33 cellular contexts compared by ENCODE assay signal in the genomic region with DNA sequence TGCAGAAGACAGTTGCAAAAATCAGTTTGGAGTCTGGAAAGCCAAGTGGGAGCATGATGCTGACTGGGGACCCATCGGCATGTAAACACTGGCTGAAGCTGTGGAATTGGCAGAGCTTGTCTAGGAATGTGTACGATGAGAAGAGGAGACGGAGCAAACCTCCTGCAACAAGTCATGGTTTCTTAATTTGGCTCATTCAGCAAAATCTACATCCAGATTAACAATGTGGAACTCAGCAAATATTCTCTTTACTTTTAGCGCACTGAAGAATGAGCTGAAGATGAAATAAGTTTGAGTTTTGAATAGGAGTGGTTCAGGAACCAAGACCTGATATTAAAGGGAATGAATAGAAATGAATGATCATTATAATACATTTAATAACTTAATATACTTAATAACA. TPM values are rescaled to one million over a fixed set of nuclear protein-coding genes. Genes with fewer than 3 reads are reported as not detected.
"Had no signal": no experiment of that assay in that cellular context is flagged by ENCODE, and none has a peak within 500 bp of the region (broad histone marks: within the 10 kb centered on the region; RNA-seq: fewer than 3 reads in every experiment).

No MANE protein-coding gene starts in this region.

- H3K9me3 ChIP-seq: ascending aorta had no signal

- H3K4me3 ChIP-seq: ascending aorta, cardiac muscle cell had no signal

- FAIRE-seq: bronchial epithelial cell, TTC549 had no signal

- H3K27ac ChIP-seq: ascending aorta, cardiac muscle cell, VCaP had no signal

- H3K36me3 ChIP-seq: ascending aorta, cardiac muscle cell had no signal

- H3K4me1 ChIP-seq: ascending aorta had no signal

- DNase-seq: activated B cell treated with CpG ODN at 0.5 μM for 24 hours; activated CD4-positive, alpha-beta memory T cell treated with anti-CD3 and anti-CD28 coated beads, Interleukin-2, amount 10 ng/mL, durations not matched to agents 7 days and 5 days; activated CD4-positive, alpha-beta T cell treated with anti-CD3 and anti-CD28 coated beads for 1 hour; activated CD4-positive, alpha-beta T cell treated with anti-CD3 and anti-CD28 coated beads for 36 hours; activated CD4-positive, alpha-beta T cell treated with anti-CD3 and anti-CD28 coated beads for 48 hours; activated CD4-positive, alpha-beta T cell treated with anti-CD3 and anti-CD28 coated beads, Interleukin-2, amount 10 ng/mL, durations not matched to agents 7 days and 5 days; activated CD4-positive, alpha-beta T cell treated with anti-CD3 and anti-CD28 coated beads, Interleukin-2, amount 50 U/mL, for 48 hours; activated CD8-positive, alpha-beta memory T cell treated with anti-CD3 and anti-CD28 coated beads for 24 hours; activated CD8-positive, alpha-beta memory T cell treated with anti-CD3 and anti-CD28 coated beads, Interleukin-2, amount 10 ng/mL, durations not matched to agents 7 days and 5 days; activated CD8-positive, alpha-beta memory T cell treated with anti-CD3 and anti-CD28 coated beads, Interleukin-2, amount 50 U/mL, for 48 hours; activated CD8-positive, alpha-beta T cell treated with anti-CD3 and anti-CD28 coated beads, Interleukin-2, amount 10 ng/mL, durations not matched to agents 7 days and 5 days; activated effector memory CD4-positive, alpha-beta T cell treated with Interleukin-2 at 50 U/mL for 16 hours; activated gamma-delta T cell; activated naive CD4-positive, alpha-beta T cell treated with anti-CD3 and anti-CD28 coated beads, Interleukin-2, amount 10 ng/mL, durations not matched to agents 7 days and 5 days; activated naive CD4-positive, alpha-beta T cell treated with Interleukin-2 at 50 U/mL for 16 hours; activated naive CD8-positive, alpha-beta T cell treated with anti-CD3 and anti-CD28 coated beads, Interleukin-2, amount 10 ng/mL, durations not matched to agents 7 days and 5 days; activated naive CD8-positive, alpha-beta T cell treated with anti-CD3 and anti-CD28 coated beads, Interleukin-2, amount 50 U/mL, for 24 hours; activated T-cell treated with anti-CD3 and anti-CD28 coated beads, Interleukin-2, amount 50 U/mL, for 24 hours; activated T-cell treated with anti-CD3 and anti-CD28 coated beads, Interleukin-2, amount 50 U/mL, for 48 hours; amygdala; anterior cingulate cortex; caudate nucleus; cerebellar nuclear complex; T-helper 1 cell; T-helper 2 cell; T-helper 9 cell had no signal

- ATAC-seq: activated CD4-positive, alpha-beta T cell treated with anti-CD3 and anti-CD28 coated beads for 36 hours; activated CD8-positive, alpha-beta memory T cell treated with anti-CD3 and anti-CD28 coated beads, Interleukin-2, amount 10 ng/mL, durations not matched to agents 7 days and 5 days; activated CD8-positive, alpha-beta T cell treated with anti-CD3 and anti-CD28 coated beads, Interleukin-2, amount 10 ng/mL, durations not matched to agents 7 days and 5 days; activated naive CD8-positive, alpha-beta T cell treated with anti-CD3 and anti-CD28 coated beads, Interleukin-2, amount 50 U/mL, for 24 hours had no signal

- H3K27me3 ChIP-seq: ascending aorta had no signal

RNA-seq across cellular contexts. Expression of a gene that starts 26.6 kb away (rescaled TPM):
- total RNA-seq: activated B cell treated with CpG ODN at 0.5 μM for 24 hours; activated CD4-positive, alpha-beta memory T cell treated with anti-CD3 and anti-CD28 coated beads, Interleukin-2, amount 10 ng/mL, durations not matched to agents 7 days and 5 days; activated CD4-positive, alpha-beta T cell treated with anti-CD3 and anti-CD28 coated beads for 36 hours; activated CD4-positive, alpha-beta T cell treated with anti-CD3 and anti-CD28 coated beads, Interleukin-2, amount 10 ng/mL, durations not matched to agents 7 days and 5 days; activated CD8-positive, alpha-beta memory T cell treated with anti-CD3 and anti-CD28 coated beads, Interleukin-2, amount 10 ng/mL, durations not matched to agents 7 days and 5 days; activated CD8-positive, alpha-beta T cell treated with anti-CD3 and anti-CD28 coated beads, Interleukin-2, amount 10 ng/mL, durations not matched to agents 7 days and 5 days; activated naive CD8-positive, alpha-beta T cell treated with anti-CD3 and anti-CD28 coated beads, Interleukin-2, amount 10 ng/mL, durations not matched to agents 7 days and 5 days; activated T-helper 2 cell treated with anti-CD3 and anti-CD28 coated beads, Interferon-gamma antibody, Interleukin-2, Interleukin-4, amounts not matched to agents 10 μg/mL and 5 μg/mL and 100 μg/mL, durations not matched to agents 14 hours and 24 hours and 36 hours; ascending aorta; chondrocyte had no signal
- polyA plus RNA-seq: cardiac muscle cell had no signal
